ENCODE assay signal across 16 cellular contexts in the genomic region with DNA sequence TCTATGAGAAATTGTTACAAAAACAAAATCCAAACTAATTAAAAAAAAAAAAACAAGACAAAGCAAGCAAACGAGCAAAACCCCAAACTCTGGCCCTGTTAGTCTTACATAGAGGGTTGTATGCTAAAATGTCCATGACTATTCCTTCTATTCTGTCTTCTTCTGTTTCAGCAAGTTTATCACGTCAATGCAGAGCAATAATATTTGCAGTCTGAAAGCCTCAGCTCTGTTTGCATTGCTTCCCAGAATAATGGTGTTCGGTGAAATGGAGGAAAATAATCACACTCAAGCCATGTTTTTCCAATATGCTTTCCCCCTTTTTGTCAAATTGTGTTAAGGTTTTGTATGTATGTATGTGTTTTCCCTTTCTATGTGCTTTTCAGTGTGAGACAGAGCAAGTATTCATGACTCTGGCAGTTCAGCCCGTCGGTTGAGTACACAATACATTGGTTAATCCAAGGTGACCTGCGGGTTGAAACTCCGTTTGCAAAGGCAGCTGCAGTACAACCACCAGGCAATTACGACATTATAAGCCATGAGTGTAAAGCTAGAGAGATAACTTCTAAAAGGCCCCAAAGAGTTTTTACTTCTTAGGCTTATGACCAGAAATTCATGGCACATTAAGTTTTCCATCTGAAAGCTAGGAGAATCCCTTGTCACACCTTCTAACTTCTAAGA.
"Had no signal": no experiment of that assay in that cellular context is flagged by ENCODE, and none has a peak within 500 bp of the region (broad histone marks: within the 10 kb centered on the region; RNA-seq: fewer than 3 reads in every experiment).

No MANE protein-coding gene starts in this region.

- H3K36me3 ChIP-seq: cardiac muscle cell, esophagus squamous epithelium, left ventricle myocardium inferior, spleen, WERI-Rb-1 had no signal

- DNase-seq: activated CD4-positive, alpha-beta T cell treated with anti-CD3 and anti-CD28 coated beads, Interleukin-2, amount 50 U/mL, for 4 hours; activated gamma-delta T cell; amniotic stem cell; effector memory CD8-positive, alpha-beta T cell; esophagus squamous epithelium; kidney; left ventricle myocardium inferior; naive B cell; spleen; stimulated activated naive B cell treated with anti-CD40 and anti-IgM and Interleukin-4, amounts not matched to agents 10 μg/mL and 1 μg/mL and 100 μg/mL, for 72 hours; SW 1271; T-helper 2 cell; WERI-Rb-1 had no signal

- H3K27ac Mint-ChIP-seq: activated naive CD4-positive, alpha-beta T cell treated with anti-CD3 and anti-CD28 coated beads, Interleukin-2, amount 50 U/mL, for 72 hours; effector memory CD8-positive, alpha-beta T cell; naive B cell; stimulated activated naive B cell treated with anti-CD40 and anti-IgM and Interleukin-4, amounts not matched to agents 10 μg/mL and 1 μg/mL and 100 μg/mL, for 72 hours had no signal

- ATAC-seq: activated naive CD4-positive, alpha-beta T cell treated with anti-CD3 and anti-CD28 coated beads, Interleukin-2, amount 50 U/mL, for 72 hours; effector memory CD8-positive, alpha-beta T cell; stimulated activated naive B cell treated with anti-CD40 and anti-IgM and Interleukin-4, amounts not matched to agents 10 μg/mL and 1 μg/mL and 100 μg/mL, for 72 hours had no signal

- H3K4me3 ChIP-seq: cardiac muscle cell, esophagus squamous epithelium, left ventricle myocardium inferior, spleen had no signal

- H3K4me3 Mint-ChIP-seq: effector memory CD8-positive, alpha-beta T cell; naive B cell; neural crest cell; stimulated activated naive B cell treated with anti-CD40 and anti-IgM and Interleukin-4, amounts not matched to agents 10 μg/mL and 1 μg/mL and 100 μg/mL, for 72 hours had no signal

- H3K27me3 Mint-ChIP-seq: effector memory CD8-positive, alpha-beta T cell; naive B cell; stimulated activated naive B cell treated with anti-CD40 and anti-IgM and Interleukin-4, amounts not matched to agents 10 μg/mL and 1 μg/mL and 100 μg/mL, for 72 hours had no signal

- H3K27ac ChIP-seq: cardiac muscle cell, esophagus squamous epithelium, left ventricle myocardium inferior, spleen, WERI-Rb-1 had no signal

- H3K36me3 Mint-ChIP-seq: activated naive CD4-positive, alpha-beta T cell treated with anti-CD3 and anti-CD28 coated beads, Interleukin-2, amount 50 U/mL, for 72 hours; stimulated activated naive B cell treated with anti-CD40 and anti-IgM and Interleukin-4, amounts not matched to agents 10 μg/mL and 1 μg/mL and 100 μg/mL, for 72 hours had no signal

- H3K4me1 Mint-ChIP-seq: naive B cell; stimulated activated naive B cell treated with anti-CD40 and anti-IgM and Interleukin-4, amounts not matched to agents 10 μg/mL and 1 μg/mL and 100 μg/mL, for 72 hours had no signal

- H3K27me3 ChIP-seq: cardiac muscle cell, esophagus squamous epithelium, spleen had no signal

- H3K4me1 ChIP-seq: esophagus squamous epithelium, left ventricle myocardium inferior, spleen had no signal
